In genomic region chr15:71485094-71485693, GRCh38 we compare ENCODE assay signal across 1 cellular context.
TF ChIP-seq lines count a peak whose summit lies in the region.

No MANE protein-coding gene starts in this region.

TF ChIP-seq in WTC11, 78 proteins besides CTCF, POLR2A, EP300 and RAD21 (continued from another document):
- TF ChIP-seq AFF4 (CRISPR knock-in tag; IDR thresholded peaks at IDR 0.05; ENCODE audit: borderline replicate concordance) (no peak), MXD4 (CRISPR knock-in tag; IDR thresholded peaks at IDR 0.05; ENCODE audit: borderline replicate concordance) (no peak), ATF2 (CRISPR knock-in tag; IDR thresholded peaks at IDR 0.05; ENCODE audit: borderline replicate concordance, low read depth) (no peak), SP1 (CRISPR knock-in tag; conservative IDR thresholded peaks at IDR 0.05) (no peak), ZNF263 (CRISPR knock-in tag; IDR thresholded peaks at IDR 0.05; ENCODE audit: low read depth) (no peak), OVOL2 (CRISPR knock-in tag; IDR thresholded peaks at IDR 0.05; ENCODE audit: borderline replicate concordance) (no peak), KAT7 (CRISPR knock-in tag; IDR thresholded peaks at IDR 0.05; ENCODE audit: borderline replicate concordance) (no peak), PREB (CRISPR knock-in tag; IDR thresholded peaks at IDR 0.05; ENCODE audit: borderline replicate concordance) (no peak), ZNF425 (CRISPR knock-in tag; conservative IDR thresholded peaks at IDR 0.05) (no peak), ZNF532 (CRISPR knock-in tag; IDR thresholded peaks at IDR 0.05; ENCODE audit: borderline replicate concordance) (no peak), ZNF281 (CRISPR knock-in tag; IDR thresholded peaks at IDR 0.05) (no peak)
